Comparison of ENCODE assay signal across 16 cellular contexts in genomic region chr18:74929110-74929509, GRCh38.
"Had no signal": no experiment of that assay in that cellular context is flagged by ENCODE, and none has a peak within 500 bp of the region (broad histone marks: within the 10 kb centered on the region; RNA-seq: fewer than 3 reads in every experiment).

No MANE protein-coding gene starts in this region.

- H3K4me3 Mint-ChIP-seq: activated naive CD8-positive, alpha-beta T cell treated with anti-CD3 and anti-CD28 coated beads, Interleukin-2, amount 50 U/mL, for 24 hours; activated T-helper 17 cell treated with anti-CD3 and anti-CD28 coated beads, Interleukin-2, amount 50 U/mL, for 72 hours; natural killer cell treated with Interleukin-12 subunit alpha and Interleukin-12 subunit beta and Interleukin-15 and Interleukin-18, amount 100 ng/mL, for 72 hours had no signal

- H3K4me3 ChIP-seq: ascending aorta, lung, psoas muscle, right lobe of liver, smooth muscle cell, suprapubic skin, upper lobe of right lung had no signal

- H3K9me3 ChIP-seq: ascending aorta, psoas muscle, right lobe of liver, suprapubic skin, upper lobe of right lung had no signal

- H3K27me3 ChIP-seq: ascending aorta, right lobe of liver, suprapubic skin, upper lobe of right lung had no signal

- H3K4me2 ChIP-seq: smooth muscle cell had no signal

- H3K9me3 Mint-ChIP-seq: activated naive CD8-positive, alpha-beta T cell treated with anti-CD3 and anti-CD28 coated beads, Interleukin-2, amount 50 U/mL, for 24 hours; activated T-helper 17 cell treated with anti-CD3 and anti-CD28 coated beads, Interleukin-2, amount 50 U/mL, for 72 hours; natural killer cell treated with Interleukin-12 subunit alpha and Interleukin-12 subunit beta and Interleukin-15 and Interleukin-18, amount 100 ng/mL, for 72 hours had no signal

- H3K27me3 Mint-ChIP-seq: activated naive CD8-positive, alpha-beta T cell treated with anti-CD3 and anti-CD28 coated beads, Interleukin-2, amount 50 U/mL, for 24 hours; activated T-helper 17 cell treated with anti-CD3 and anti-CD28 coated beads, Interleukin-2, amount 50 U/mL, for 72 hours; natural killer cell treated with Interleukin-12 subunit alpha and Interleukin-12 subunit beta and Interleukin-15 and Interleukin-18, amount 100 ng/mL, for 72 hours had no signal

- ATAC-seq: activated CD4-positive, CD25-positive, alpha-beta regulatory T cell treated with anti-CD3 and anti-CD28 coated beads, Interleukin-2, amount 50 U/mL, for 24 hours; activated naive CD8-positive, alpha-beta T cell treated with anti-CD3 and anti-CD28 coated beads, Interleukin-2, amount 50 U/mL, for 24 hours; activated T-helper 17 cell treated with anti-CD3 and anti-CD28 coated beads, Interleukin-2, amount 50 U/mL, for 72 hours; natural killer cell treated with Interleukin-12 subunit alpha and Interleukin-12 subunit beta and Interleukin-15 and Interleukin-18, amount 100 ng/mL, for 72 hours; psoas muscle; right lobe of liver; stimulated activated naive CD8-positive, alpha-beta T cell treated with anti-CD3 and anti-CD28 coated beads, Interleukin-15, Interleukin-2, amounts not matched to agents 100 U/mL and 50 U/mL, for 24 hours; upper lobe of right lung had no signal

- DNase-seq: activated CD4-positive, alpha-beta T cell treated with anti-CD3 and anti-CD28 coated beads, Interleukin-2, amount 50 U/mL, for 1 hour; activated naive CD4-positive, alpha-beta T cell treated with Interleukin-2 at 50 U/mL for 16 hours; activated naive CD8-positive, alpha-beta T cell treated with anti-CD3 and anti-CD28 coated beads, Interleukin-2, amount 50 U/mL, for 24 hours; islet precursor cell; nucleus accumbens; right lobe of liver; stimulated activated naive CD8-positive, alpha-beta T cell treated with anti-CD3 and anti-CD28 coated beads, Interleukin-15, Interleukin-2, amounts not matched to agents 100 U/mL and 50 U/mL, for 24 hours; upper lobe of right lung had no signal

- H3K4me1 Mint-ChIP-seq: activated naive CD8-positive, alpha-beta T cell treated with anti-CD3 and anti-CD28 coated beads, Interleukin-2, amount 50 U/mL, for 24 hours had no signal

- H3K36me3 ChIP-seq: ascending aorta, right lobe of liver, suprapubic skin, upper lobe of right lung had no signal

- H3K36me3 Mint-ChIP-seq: natural killer cell treated with Interleukin-12 subunit alpha and Interleukin-12 subunit beta and Interleukin-15 and Interleukin-18, amount 100 ng/mL, for 72 hours had no signal

- H3K27ac ChIP-seq: ascending aorta, psoas muscle, right lobe of liver, suprapubic skin, upper lobe of right lung had no signal

- H3K4me1 ChIP-seq: ascending aorta, psoas muscle, right lobe of liver, suprapubic skin, upper lobe of right lung had no signal

- H3K27ac Mint-ChIP-seq: activated naive CD8-positive, alpha-beta T cell treated with anti-CD3 and anti-CD28 coated beads, Interleukin-2, amount 50 U/mL, for 24 hours; activated T-helper 17 cell treated with anti-CD3 and anti-CD28 coated beads, Interleukin-2, amount 50 U/mL, for 72 hours; natural killer cell treated with Interleukin-12 subunit alpha and Interleukin-12 subunit beta and Interleukin-15 and Interleukin-18, amount 100 ng/mL, for 72 hours had no signal
